In genomic region chr19:38488811-38489481, GRCh38 we compare ENCODE assay signal across 16 cellular contexts. TPM values are rescaled to one million over a fixed set of nuclear protein-coding genes. Genes with fewer than 3 reads are reported as not detected.
DNase-seq lines count a peak whose midpoint lies in the region; ATAC-seq and TF ChIP-seq lines count a peak whose summit lies in the region.
"Had no signal": no experiment of that assay in that cellular context is flagged by ENCODE, and none has a peak within 500 bp of the region (broad histone marks: within the 10 kb centered on the region; RNA-seq: fewer than 3 reads in every experiment).

No MANE protein-coding gene starts in this region.

- no peak overlapping the region for H4K91ac ChIP-seq in neuronal stem cell (ENCODE audit: low read depth, low read length, poor library complexity)

- no peak overlapping the region for H2BK5ac ChIP-seq in neuronal stem cell (ENCODE audit: low read length)

- H3K9me3 ChIP-seq in HEK293 (ENCODE audit: control insufficient read depth, insufficient read depth, low read depth, low read length) (peaks cover 2% of the 10 kb centered on the region; the same call in 1 of the 2 replicates), neuronal stem cell (replicated peaks in 1 of 2; ENCODE audit: control insufficient read depth in 2 of 2, insufficient read depth in 1 of 2, low read depth in 1 of 2, low read length in 2 of 2) (no peaks in the 10 kb centered on the region)

- H3K79me1 ChIP-seq in neuronal stem cell (ENCODE audit: low read depth, low read length), result no peaks in the 10 kb centered on the region

- no peak overlapping the region for H3K4me3 ChIP-seq in HEK293 (ENCODE audit: low read depth, low read length)
- H3K4me3 ChIP-seq in neuronal stem cell (ENCODE audit: low read length in 2 of 2), result no peak overlapping the region
- H3K4me3 ChIP-seq: BLaER1, HAP-1 had no signal

- no peak for ATAC-seq in GM19351 (IDR thresholded peaks at IDR 0.05; ENCODE audit: unreplicated experiment)

- H2BK120ac ChIP-seq in neuronal stem cell (ENCODE audit: low read depth, low read length), result no peak overlapping the region

- WGBS in neuronal stem cell (ENCODE audit: extremely low coverage in 2 of 2, insufficient read length in 2 of 2, insufficient replicate concordance in 1 of 2), 2 donors, result 100% methylated on average over 1 of the region's 8 CpGs; no CpG with 5 or more reads in 1 of the 2 donors

- H2BK15ac ChIP-seq in neuronal stem cell (ENCODE audit: low read length), result no peak overlapping the region

- peak; percentile 10 for DNase-seq in iPS-NIHi11 (ENCODE audit: low spot score)
- DNase-seq in neuronal stem cell (ENCODE audit: low spot score), result no peak
- DNase-seq in NCI-H146 (lab: John Stamatoyannopoulos, UW), result no peak
- no peak for DNase-seq in NCI-H748 (lab: John Stamatoyannopoulos, UW; ENCODE audit: unreplicated experiment)
- DNase-seq in germinal center (ENCODE audit: low spot score), result no peak
- DNase-seq: 8988T; CD4-positive, alpha-beta memory T cell; DMS153; DMS79; GDM1 had no signal

- no peak overlapping the region for H3K23ac ChIP-seq in neuronal stem cell (ENCODE audit: low read depth, low read length, poor library complexity)

- no peak overlapping the region for H3K9ac ChIP-seq in neuronal stem cell (ENCODE audit: low read depth, low read length, poor library complexity)
- H3K9ac ChIP-seq: BLaER1 had no signal

- POLR2A ChIA-PET in HEK293 (lab: Yijun Ruan, JAX), result no interaction called here

- no peak overlapping the region for H3K4ac ChIP-seq in neuronal stem cell (ENCODE audit: low read length)

- no peaks in the 10 kb centered on the region for H3K4me1 ChIP-seq in HEK293 (ENCODE audit: control insufficient read depth, insufficient read depth, low read length)
- H3K4me1 ChIP-seq in neuronal stem cell (ENCODE audit: control insufficient read depth in 2 of 2, insufficient read depth in 1 of 2, low read depth in 1 of 2, low read length in 2 of 2), result no peaks in the 10 kb centered on the region
- H3K4me1 ChIP-seq: HAP-1 had no signal

- H3K4me2 ChIP-seq in neuronal stem cell (ENCODE audit: insufficient read depth, low read length, poor library complexity, severe bottlenecking), result no peak overlapping the region
- H3K4me2 ChIP-seq: BLaER1 had no signal

- no peaks in the 10 kb centered on the region for H3K27me3 ChIP-seq in neuronal stem cell (ENCODE audit: control insufficient read depth in 3 of 3, insufficient read depth in 3 of 3, low read depth in 1 of 3, low read length in 3 of 3)

- H3K36me3 ChIP-seq in HEK293 (ENCODE audit: control insufficient read depth in 2 of 2, insufficient read depth in 1 of 2, low read length in 2 of 2) (no peaks in the 10 kb centered on the region; a peak in 1 of 3 replicates), neuronal stem cell (replicated peaks in 1 of 2; ENCODE audit: control insufficient read depth in 2 of 2, insufficient read depth in 2 of 2, low read length in 2 of 2) (no peaks in the 10 kb centered on the region)
- H3K36me3 ChIP-seq: BLaER1, HAP-1 had no signal

- no peak overlapping the region for H3K14ac ChIP-seq in neuronal stem cell (ENCODE audit: low read length)

- H2BK12ac ChIP-seq in neuronal stem cell (ENCODE audit: low read length), result no peak overlapping the region

- H4K8ac ChIP-seq in neuronal stem cell (ENCODE audit: low read depth, low read length), result peak overlapping the region; percentile 93

- H3K27ac ChIP-seq in HEK293 (ENCODE audit: extremely low read depth, low read depth, low read length) (no peak overlapping the region), neuronal stem cell (replicated peaks; ENCODE audit: low read length) (no peak overlapping the region)
- H3K27ac ChIP-seq: BLaER1, HL-60 had no signal

- no peak overlapping the region for H2AK5ac ChIP-seq in neuronal stem cell (ENCODE audit: low read depth, low read length)

- peak overlapping the region; percentile 41 for H3K18ac ChIP-seq in neuronal stem cell (ENCODE audit: low read length)

- no peak overlapping the region for H2AFZ ChIP-seq in neuronal stem cell (ENCODE audit: low read length)

- no peak for TF ChIP-seq CTCF in HEK293 (tag by site-specific recombination; IDR thresholded peaks at IDR 0.05)

- CTCF ChIA-PET in HEK293 (lab: Yijun Ruan, JAX), result interaction anchor here (1.6 kb wide), 1 partner anchor 11 kb away, joined by 8 read pairs; no protein-coding TSS in a partner anchor

TF ChIP-seq in HEK293, 187 proteins besides CTCF, POLR2A, EP300 and RAD21:
- TF ChIP-seq ZEB2 (tag by site-specific recombination; IDR thresholded peaks at IDR 0.05) (no peak), ZNF114 (tag by site-specific recombination; IDR thresholded peaks at IDR 0.05) (0 out of 2 replicates have a peak, but pooled peaks have one; percentile 39), SCRT2 (tag by site-specific recombination; IDR thresholded peaks at IDR 0.05) (peak; percentile 40; the same call in 1 of the 2 replicates), ZNF391 (tag by site-specific recombination; IDR thresholded peaks at IDR 0.05; ENCODE audit: borderline replicate concordance, low read depth) (no peak), PRDM1 (tag by site-specific recombination; IDR thresholded peaks at IDR 0.05) (no peak), ZBTB20 (tag by site-specific recombination; IDR thresholded peaks at IDR 0.05) (0 out of 2 replicates have a peak, but pooled peaks have one; percentile 16), ZNF610 (tag by site-specific recombination; IDR thresholded peaks at IDR 0.05; ENCODE audit: borderline replicate concordance) (no peak), ZNF175 (tag by site-specific recombination; IDR thresholded peaks at IDR 0.05) (no peak), ZNF433 (tag by site-specific recombination; IDR thresholded peaks at IDR 0.05; ENCODE audit: low read depth) (no peak), KLF1 (tag by site-specific recombination; IDR thresholded peaks at IDR 0.05) (peak; percentile 100), ZNF513 (tag by site-specific recombination; IDR thresholded peaks at IDR 0.05) (peak; percentile 97), ZNF777 (tag by site-specific recombination; IDR thresholded peaks at IDR 0.05; ENCODE audit: borderline replicate concordance) (0 out of 2 replicates have a peak, but pooled peaks have one; percentile 10), ZXDB (tag by site-specific recombination; IDR thresholded peaks at IDR 0.05) (no peak), ZNF202 (tag by site-specific recombination; IDR thresholded peaks at IDR 0.05; ENCODE audit: borderline replicate concordance) (no peak), KLF9 (tag by site-specific recombination; IDR thresholded peaks at IDR 0.05; ENCODE audit: low read depth) (0 out of 2 replicates have a peak, but pooled peaks have one; percentile 13)
- TF ChIP-seq, protein P1, sequence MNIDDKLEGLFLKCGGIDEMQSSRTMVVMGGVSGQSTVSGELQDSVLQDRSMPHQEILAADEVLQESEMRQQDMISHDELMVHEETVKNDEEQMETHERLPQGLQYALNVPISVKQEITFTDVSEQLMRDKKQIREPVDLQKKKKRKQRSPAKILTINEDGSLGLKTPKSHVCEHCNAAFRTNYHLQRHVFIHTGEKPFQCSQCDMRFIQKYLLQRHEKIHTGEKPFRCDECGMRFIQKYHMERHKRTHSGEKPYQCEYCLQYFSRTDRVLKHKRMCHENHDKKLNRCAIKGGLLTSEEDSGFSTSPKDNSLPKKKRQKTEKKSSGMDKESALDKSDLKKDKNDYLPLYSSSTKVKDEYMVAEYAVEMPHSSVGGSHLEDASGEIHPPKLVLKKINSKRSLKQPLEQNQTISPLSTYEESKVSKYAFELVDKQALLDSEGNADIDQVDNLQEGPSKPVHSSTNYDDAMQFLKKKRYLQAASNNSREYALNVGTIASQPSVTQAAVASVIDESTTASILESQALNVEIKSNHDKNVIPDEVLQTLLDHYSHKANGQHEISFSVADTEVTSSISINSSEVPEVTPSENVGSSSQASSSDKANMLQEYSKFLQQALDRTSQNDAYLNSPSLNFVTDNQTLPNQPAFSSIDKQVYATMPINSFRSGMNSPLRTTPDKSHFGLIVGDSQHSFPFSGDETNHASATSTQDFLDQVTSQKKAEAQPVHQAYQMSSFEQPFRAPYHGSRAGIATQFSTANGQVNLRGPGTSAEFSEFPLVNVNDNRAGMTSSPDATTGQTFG (tag by site-specific recombination; IDR thresholded peaks at IDR 0.05; ENCODE audit: borderline replicate concordance), result 0 out of 2 replicates have a peak, but pooled peaks have one; percentile 47
TF ChIP-seq in HEK293: peak in this region for 8.

RNA-seq across cellular contexts. Expression of gene RYR1, which starts 55.5 kb away (rescaled TPM):
- 0.56 TPM for polyA plus RNA-seq in neuronal stem cell (2013, experiment 1 of 2)
- 1.1 TPM for polyA plus RNA-seq in neuronal stem cell (2013, experiment 2 of 2)
- polyA plus RNA-seq: AG04450 had no signal
